In the genomic region with DNA sequence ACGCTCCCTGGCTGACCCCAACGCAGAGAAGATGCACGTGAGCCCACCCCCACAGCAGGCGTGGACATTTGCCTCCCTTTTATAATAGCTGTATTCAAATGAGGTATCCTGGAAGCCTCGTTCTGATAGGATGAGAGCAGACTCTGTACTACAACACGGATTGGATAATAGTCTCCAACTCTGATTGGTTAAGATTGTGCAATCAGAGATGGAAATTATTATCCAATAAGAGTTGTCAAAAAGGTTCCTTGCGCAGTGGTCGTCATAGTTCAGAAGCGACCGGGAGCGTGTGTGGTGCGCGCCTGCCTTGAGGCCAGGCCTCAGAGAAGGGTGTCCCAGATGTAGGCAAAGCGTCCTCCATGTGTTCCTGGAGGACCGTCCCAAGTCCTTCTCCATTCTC, we compare ENCODE assay signal across 23 cellular contexts.
"Had no signal": no experiment of that assay in that cellular context is flagged by ENCODE, and none has a peak within 500 bp of the region (broad histone marks: within the 10 kb centered on the region; RNA-seq: fewer than 3 reads in every experiment).

No MANE protein-coding gene starts in this region.

- H3K36me3 Mint-ChIP-seq: naive thymus-derived CD4-positive, alpha-beta T cell; stimulated activated memory B cell treated with anti-CD40 and anti-IgM and Interleukin-4, amounts not matched to agents 10 μg/mL and 1 μg/mL and 100 μg/mL, for 72 hours had no signal

- H3K9me3 ChIP-seq: neutrophil, pancreas, spleen, tibial nerve had no signal

- FAIRE-seq: endothelial cell of umbilical vein, kidney, pancreas had no signal

- H3K9me3 Mint-ChIP-seq: endodermal cell; nephron progenitor cell; stimulated activated memory B cell treated with anti-CD40 and anti-IgM and Interleukin-4, amounts not matched to agents 10 μg/mL and 1 μg/mL and 100 μg/mL, for 72 hours; stimulated activated naive CD8-positive, alpha-beta T cell treated with anti-CD3 and anti-CD28 coated beads, Interleukin-15, Interleukin-2, amounts not matched to agents 100 ng/mL and 50 ng/mL, for 24 hours had no signal

- H3K4me1 ChIP-seq: spleen had no signal

- H3K27me3 Mint-ChIP-seq: progenitor cell of endocrine pancreas; stimulated activated memory B cell treated with anti-CD40 and anti-IgM and Interleukin-4, amounts not matched to agents 10 μg/mL and 1 μg/mL and 100 μg/mL, for 72 hours had no signal

- H2AFZ ChIP-seq: hepatocyte had no signal

- H3K27ac ChIP-seq: coronary artery, foreskin keratinocyte, neutrophil, pancreas, spleen, tibial nerve had no signal

- H3K4me3 Mint-ChIP-seq: endodermal cell; naive thymus-derived CD4-positive, alpha-beta T cell; nephron progenitor cell; stimulated activated memory B cell treated with anti-CD40 and anti-IgM and Interleukin-4, amounts not matched to agents 10 μg/mL and 1 μg/mL and 100 μg/mL, for 72 hours; stimulated activated naive CD8-positive, alpha-beta T cell treated with anti-CD3 and anti-CD28 coated beads, Interleukin-15, Interleukin-2, amounts not matched to agents 100 ng/mL and 50 ng/mL, for 24 hours had no signal

- H3K79me2 ChIP-seq: hepatocyte had no signal

- H3K4me1 Mint-ChIP-seq: endodermal cell; nephron progenitor cell; stimulated activated memory B cell treated with anti-CD40 and anti-IgM and Interleukin-4, amounts not matched to agents 10 μg/mL and 1 μg/mL and 100 μg/mL, for 72 hours had no signal

- H3K4me3 ChIP-seq: coronary artery, hepatocyte, pancreas, spleen, tibial nerve had no signal

- H3K27ac Mint-ChIP-seq: endodermal cell; naive thymus-derived CD4-positive, alpha-beta T cell; nephron progenitor cell; progenitor cell of endocrine pancreas; stimulated activated memory B cell treated with anti-CD40 and anti-IgM and Interleukin-4, amounts not matched to agents 10 μg/mL and 1 μg/mL and 100 μg/mL, for 72 hours; stimulated activated naive CD8-positive, alpha-beta T cell treated with anti-CD3 and anti-CD28 coated beads, Interleukin-15, Interleukin-2, amounts not matched to agents 100 ng/mL and 50 ng/mL, for 24 hours had no signal

- H3K27me3 ChIP-seq: foreskin keratinocyte, hepatocyte, neutrophil, pancreas, spleen, tibial nerve had no signal

- H3K36me3 ChIP-seq: neutrophil, pancreas, spleen, tibial nerve had no signal

- DNase-seq: effector CD4-positive, alpha-beta T cell; endodermal cell; erythroblast; foreskin keratinocyte; head of caudate nucleus; kidney; left cardiac atrium; left ventricle myocardium superior; naive thymus-derived CD4-positive, alpha-beta T cell; nephron progenitor cell; spleen; stimulated activated CD4-positive, alpha-beta T cell treated with anti-CD3 and anti-CD28 coated beads, Interleukin-15, amount 100 ng/mL, for 24 hours; stimulated activated CD4-positive, alpha-beta T cell treated with anti-CD3 and anti-CD28 coated beads, Interleukin-1b, Interleukin-23, amount 100 ng/mL, for 48 hours; stimulated activated CD4-positive, alpha-beta T cell treated with anti-CD3 and anti-CD28 coated beads, Interleukin-4, amount 100 ng/mL, for 24 hours had no signal
